In genomic region chr4:90127223-90127705, GRCh38 we compare ENCODE assay signal across 8 cellular contexts. TPM values are rescaled to one million over a fixed set of nuclear protein-coding genes. Genes with fewer than 3 reads are reported as not detected.
A peak's percentile ranks its signal among the peaks of the same experiment; 100 is the strongest.
DNase-seq lines count a peak whose midpoint lies in the region; ATAC-seq and TF ChIP-seq lines count a peak whose summit lies in the region.

Gene CCSER1, plus strand, starts transcription at chr4:90127394.

- peaks cover 51% of the 10 kb centered on the region for H3K27me3 Mint-ChIP-seq in neural crest cell (ENCODE audit: low read depth)

- peaks cover 24% of the 10 kb centered on the region for H3K4me1 Mint-ChIP-seq in neural crest cell

- peak within 1 kb of the TSS; percentile 90 for H3K27ac Mint-ChIP-seq in neural crest cell (ENCODE audit: unreplicated experiment)

- TF ChIP-seq CTCF in BE2C (IDR thresholded peaks at IDR 0.05; ENCODE audit: low read depth, low read length): no peak; the same call in 1 of the 2 replicates
- no peak for TF ChIP-seq CTCF in neural crest cell (conservative IDR thresholded peaks at IDR 0.05)

- no peaks in the 10 kb centered on the region for H3K27me3 ChIP-seq in BE2C

- peak; percentile 81 for DNase-seq in BE2C
- DNase-seq in GM19238 (ENCODE audit: insufficient read length, low spot score): peak; percentile 25
- peak; percentile 40 for DNase-seq in OCI-M1 (lab: John Stamatoyannopoulos, UW)
- peak; percentile 76 for DNase-seq in activated effector memory CD4-positive, alpha-beta T cell treated with anti-CD3 and anti-CD28 coated beads, Interleukin-2, amount 50 U/mL, for 16 hours
- peak; percentile 36 for DNase-seq in globus pallidus (ENCODE audit: low spot score)
- peak; percentile 52 for DNase-seq in neural crest cell (ENCODE audit: low read depth, low spot score)

- no peaks in the 10 kb centered on the region for H3K36me3 Mint-ChIP-seq in neural crest cell (ENCODE audit: low read depth)

- H3K27ac ChIP-seq in urinary bladder (ENCODE audit: low read depth): peak within 1 kb of the TSS; percentile 68

- H3K4me3 ChIP-seq in BE2C (ENCODE audit: low read depth, low read length): peak within 1 kb of the TSS; percentile 87
- peak within 1 kb of the TSS; percentile 60 for H3K4me3 ChIP-seq in urinary bladder (ENCODE audit: low read depth, low read length)

- peak; percentile 42 for ATAC-seq in HG03342 (IDR thresholded peaks at IDR 0.05; ENCODE audit: unreplicated experiment)

- no peaks in the 10 kb centered on the region for H3K9me3 ChIP-seq in BE2C

- peak within 1 kb of the TSS; percentile 93 for H3K4me3 Mint-ChIP-seq in neural crest cell

- WGBS in urinary bladder: under 1% methylated on average over 35 of the region's 35 CpGs

- H3K36me3 ChIP-seq in BE2C (no peaks in the 10 kb centered on the region), urinary bladder (ENCODE audit: insufficient read depth) (no peaks in the 10 kb centered on the region)

- H3K9me3 Mint-ChIP-seq in neural crest cell: no peaks in the 10 kb centered on the region

- H3K4me1 ChIP-seq in BE2C: peaks cover 3% of the 10 kb centered on the region; the same call in 1 of the 2 replicates
- no peaks in the 10 kb centered on the region for H3K4me1 ChIP-seq in urinary bladder (ENCODE audit: insufficient read depth)

RNA-seq across cellular contexts. Expression of gene CCSER1, which starts in this region (rescaled TPM):
- 0.71 TPM for polyA plus RNA-seq in BE2C (2012; ENCODE audit: insufficient read depth, insufficient read length, low read depth)
- total RNA-seq in neural crest cell (9.8 and 11.9 TPM in 2 replicates), urinary bladder (88.0 TPM)
- 1.4 TPM for polyA plus RNA-seq in urinary bladder

Comparison
In these comparisons a context has a peak if more than half of its experiments do, and no peak if none do; other contexts are left out.
1. Peak in every context shown above with its lines: DNase-seq, ATAC-seq, H3K4me3 ChIP-seq and H3K27ac ChIP-seq.
2. DNase-seq: peak in every context shown above with its lines; median percentile 81 in BE2C; 76 in activated effector memory CD4-positive, alpha-beta T cell treated with anti-CD3 and anti-CD28 coated beads, Interleukin-2, amount 50 U/mL, for 16 hours; 52 in neural crest cell; 40 in OCI-M1; 36 in globus pallidus; 25 in GM19238.